Comparison of ENCODE assay signal across 17 cellular contexts in the genomic region with DNA sequence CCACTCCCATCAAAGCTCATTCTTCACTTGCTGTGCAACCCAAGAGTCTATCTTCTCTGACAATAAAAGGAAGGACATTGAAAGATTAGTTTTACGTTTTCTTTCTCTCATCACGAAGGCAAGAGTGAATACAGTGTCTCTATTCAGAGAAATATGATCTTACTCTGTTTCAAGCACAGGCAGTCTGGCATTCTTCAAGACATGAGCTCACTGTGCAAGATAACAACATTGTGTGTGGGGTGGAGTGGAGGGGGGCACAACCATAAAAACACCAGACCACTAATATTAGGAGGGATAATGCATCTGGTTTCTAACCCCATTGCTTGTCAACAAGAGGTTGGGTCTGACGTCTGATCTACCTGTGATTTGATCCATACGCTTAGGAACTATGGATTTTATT.
DNase-seq lines count a peak whose midpoint lies in the region; ATAC-seq and TF ChIP-seq lines count a peak whose summit lies in the region.
"Had no signal": no experiment of that assay in that cellular context is flagged by ENCODE, and none has a peak within 500 bp of the region (broad histone marks: within the 10 kb centered on the region; RNA-seq: fewer than 3 reads in every experiment).

No MANE protein-coding gene starts in this region.

- H3K4me3 ChIP-seq in cardiac muscle cell (no peak overlapping the region), esophagus muscularis mucosa (no peak overlapping the region), trophoblast cell (ENCODE audit: low read depth, low read length) (no peak overlapping the region)
- H3K4me3 ChIP-seq: BLaER1 had no signal

- H3K79me2 ChIP-seq in trophoblast cell (ENCODE audit: control insufficient read depth, insufficient read depth, low read length, poor library complexity) (no peaks in the 10 kb centered on the region), H9 (ENCODE audit: insufficient read depth, low read length) (no peaks in the 10 kb centered on the region)

- H3K27me3 ChIP-seq in cardiac muscle cell (no peaks in the 10 kb centered on the region), esophagus muscularis mucosa (no peaks in the 10 kb centered on the region), trophoblast cell (ENCODE audit: insufficient read depth, low read length) (no peaks in the 10 kb centered on the region), H9 (ENCODE audit: insufficient read depth, low read length) (no peaks in the 10 kb centered on the region)
- H3K27me3 ChIP-seq: BLaER1 had no signal

- H3T11ph ChIP-seq in H9 (ENCODE audit: low read length): no peak overlapping the region

- no peak overlapping the region for H2AFZ ChIP-seq in trophoblast cell (ENCODE audit: insufficient read depth, low read length, poor library complexity)
- no peak overlapping the region for H2AFZ ChIP-seq in H9 (ENCODE audit: low read length)

- DNase-seq in cardiac muscle cell (ENCODE audit: low read depth in 1 of 2, low spot score in 1 of 2) (no peak), cardiac septum (ENCODE audit: low spot score) (no peak), ELF-1 (ENCODE audit: low read depth, low spot score) (peak; percentile 13), esophagus muscularis mucosa (ENCODE audit: extremely low spot score) (peak; percentile 26), trophoblast cell (no peak), T-helper 17 cell (no peak), H9 (no peak), NCI-H1092 treated with DMSO at 0.1 percent for 48 hours (lab: John Stamatoyannopoulos, UW) (no peak)
- DNase-seq: 8988T; CD4-positive, alpha-beta memory T cell; DMS153; DMS79; GF-D8; GOT3; H7 had no signal

- H2BK15ac ChIP-seq in H9 (ENCODE audit: low read depth, low read length): no peak overlapping the region

- no peaks in the 10 kb centered on the region for H3K36me3 ChIP-seq in cardiac muscle cell
- no peaks in the 10 kb centered on the region for H3K36me3 ChIP-seq in esophagus muscularis mucosa
- no peaks in the 10 kb centered on the region for H3K36me3 ChIP-seq in trophoblast cell (ENCODE audit: control insufficient read depth in 1 of 2, insufficient read depth in 2 of 2, low read length in 2 of 2)
- H3K36me3 ChIP-seq: BLaER1 had no signal

- H4K91ac ChIP-seq in trophoblast cell (ENCODE audit: low read depth, low read length) (no peak overlapping the region), H9 (ENCODE audit: insufficient read length, low read depth, low read length) (no peak overlapping the region)

- no peak overlapping the region for H3K27ac Mint-ChIP-seq in T-helper 17 cell
- H3K27ac Mint-ChIP-seq in H9: no peak overlapping the region
- H3K27ac Mint-ChIP-seq: CD14-positive monocyte; CD4-positive, alpha-beta memory T cell had no signal

- no peak for TF ChIP-seq EP300 in esophagus muscularis mucosa (IDR thresholded peaks at IDR 0.05)

- no peaks in the 10 kb centered on the region for H3K36me3 Mint-ChIP-seq in T-helper 17 cell (ENCODE audit: low read depth)
- H3K36me3 Mint-ChIP-seq in H9 (ENCODE audit: insufficient read depth in 1 of 3, low read depth in 3 of 3): no peaks in the 10 kb centered on the region
- H3K36me3 Mint-ChIP-seq: CD14-positive monocyte; CD4-positive, alpha-beta memory T cell had no signal

- TF ChIP-seq CTCF in cardiac muscle cell (IDR thresholded peaks at IDR 0.05; ENCODE audit: low read depth, low read length): no peak
- TF ChIP-seq CTCF in esophagus muscularis mucosa (IDR thresholded peaks at IDR 0.05): no peak
- TF ChIP-seq CTCF in H9 (conservative IDR thresholded peaks at IDR 0.05): no peak

- H3K18ac ChIP-seq in trophoblast cell (ENCODE audit: low read length) (no peak overlapping the region), H9 (ENCODE audit: insufficient read length, low read depth, low read length) (no peak overlapping the region)

- no peaks in the 10 kb centered on the region for H3K9me3 ChIP-seq in cardiac muscle cell (ENCODE audit: low read depth)
- H3K9me3 ChIP-seq in esophagus muscularis mucosa: peaks cover 0 to 6% (median 2%) of the 10 kb centered on the region in 4 donors
- peaks cover 4% of the 10 kb centered on the region for H3K9me3 ChIP-seq in trophoblast cell (ENCODE audit: insufficient read depth, low read depth, low read length)
- H3K9me3 ChIP-seq in T-helper 17 cell (ENCODE audit: control insufficient read depth, low read length, poor library complexity, severe bottlenecking): no peaks in the 10 kb centered on the region
- H3K9me3 ChIP-seq in H9 (ENCODE audit: control insufficient read depth, low read depth, low read length): no peaks in the 10 kb centered on the region
- H3K9me3 ChIP-seq: BLaER1 had no signal

- H2BK5ac ChIP-seq in trophoblast cell (ENCODE audit: low read depth, low read length, poor library complexity): no peak overlapping the region
- H2BK5ac ChIP-seq in H9 (ENCODE audit: insufficient read length, low read length): no peak overlapping the region

- intact Hi-C loops in cardiac septum (cut with DNase I): no loop called here
- intact Hi-C loops in esophagus muscularis mucosa (cut with DNase I): no loop called here

- H3K4me1 Mint-ChIP-seq in T-helper 17 cell: no peaks in the 10 kb centered on the region
- H3K4me1 Mint-ChIP-seq in H9: peaks cover 0 to 6% of the 10 kb centered on the region in 2 experiments; a peak in 1 of 4 replicates
- H3K4me1 Mint-ChIP-seq: CD14-positive monocyte; CD4-positive, alpha-beta memory T cell had no signal

- H2AK5ac ChIP-seq in trophoblast cell (ENCODE audit: low read length) (no peak overlapping the region), H9 (ENCODE audit: insufficient read length, low read length) (no peak overlapping the region)

- no peaks in the 10 kb centered on the region; a peak in 1 of 5 replicates for H3K9me3 Mint-ChIP-seq in H9

- H3K23me2 ChIP-seq in H9 (ENCODE audit: insufficient read length, low read depth, low read length, poor library complexity, severe bottlenecking): no peaks in the 10 kb centered on the region

- H3K4me3 Mint-ChIP-seq in T-helper 17 cell (no peak overlapping the region), H9 (no peak overlapping the region)
- H3K4me3 Mint-ChIP-seq: CD14-positive monocyte; CD4-positive, alpha-beta memory T cell had no signal

- H3K27me3 Mint-ChIP-seq in T-helper 17 cell: no peaks in the 10 kb centered on the region
- peaks cover 5% of the 10 kb centered on the region for H3K27me3 Mint-ChIP-seq in H9 (ENCODE audit: low read depth)

- peak overlapping the region; percentile 67 for H3K27ac ChIP-seq in cardiac muscle cell
- no peak overlapping the region for H3K27ac ChIP-seq in esophagus muscularis mucosa (replicated peaks in 1 of 4)
- peak overlapping the region; percentile 27 for H3K27ac ChIP-seq in trophoblast cell (ENCODE audit: low read depth, low read length)
- no peak overlapping the region for H3K27ac ChIP-seq in H9 (ENCODE audit: insufficient read length, low read depth, low read length)
- H3K27ac ChIP-seq: BLaER1 had no signal

- H3K4ac ChIP-seq in trophoblast cell (ENCODE audit: low read depth, low read length) (no peak overlapping the region), H9 (ENCODE audit: low read depth, low read length) (no peak overlapping the region)

- no peak for TF ChIP-seq POLR2A in esophagus muscularis mucosa (IDR thresholded peaks at IDR 0.05; ENCODE audit: low read depth)

- H2BK120ac ChIP-seq in trophoblast cell (ENCODE audit: insufficient read depth, low read length, poor library complexity): no peak overlapping the region
- H2BK120ac ChIP-seq in H9 (ENCODE audit: low read depth, low read length, poor library complexity, severe bottlenecking): no peak overlapping the region

- 70% methylated on average over 4 of the region's 4 CpGs for WGBS in esophagus muscularis mucosa
- no CpG with 5 or more reads among the region's 4 CpGs for WGBS in trophoblast cell (ENCODE audit: extremely low coverage, insufficient coverage, insufficient read length)
- WGBS in H9 (ENCODE audit: extremely low coverage, insufficient read length, low lambda C conversion rate): no CpG with 5 or more reads among the region's 4 CpGs

- no peak overlapping the region for H4K5ac ChIP-seq in H9 (ENCODE audit: insufficient read length, low read depth, low read length)

- no peak overlapping the region for H3K23ac ChIP-seq in trophoblast cell (ENCODE audit: low read length)
- no peak overlapping the region for H3K23ac ChIP-seq in H9 (ENCODE audit: insufficient read length, low read depth, low read length)

- H2BK20ac ChIP-seq in H9 (ENCODE audit: low read depth, low read length, poor library complexity, severe bottlenecking): no peak overlapping the region

- H3K4me2 ChIP-seq in trophoblast cell (ENCODE audit: low read length): peak overlapping the region; percentile 8
- H3K4me2 ChIP-seq in H9 (ENCODE audit: insufficient read depth, insufficient read length, low read length): no peak overlapping the region
- H3K4me2 ChIP-seq: BLaER1 had no signal

- H3K9ac ChIP-seq in trophoblast cell (ENCODE audit: low read length) (no peak overlapping the region), H9 (ENCODE audit: extremely low read depth, insufficient read length, low read length) (no peak overlapping the region)
- H3K9ac ChIP-seq: BLaER1 had no signal

- no peaks in the 10 kb centered on the region for H3K79me1 ChIP-seq in trophoblast cell (ENCODE audit: low read length)
- no peaks in the 10 kb centered on the region for H3K79me1 ChIP-seq in H9 (ENCODE audit: insufficient read depth, low read depth, low read length, poor library complexity, severe bottlenecking)

- peaks cover 26% of the 10 kb centered on the region for H3K4me1 ChIP-seq in cardiac muscle cell (ENCODE audit: low read depth)
- peaks cover 0 to 15% (median 0%) of the 10 kb centered on the region in 4 donors for H3K4me1 ChIP-seq in esophagus muscularis mucosa
- peaks cover 3 to 4% of the 10 kb centered on the region in 2 experiments for H3K4me1 ChIP-seq in trophoblast cell (ENCODE audit: control insufficient read depth in 1 of 2, insufficient read depth in 2 of 2, low read length in 2 of 2)
- H3K4me1 ChIP-seq in H9 (ENCODE audit: insufficient read depth, low read length): no peaks in the 10 kb centered on the region
- H3K4me1 ChIP-seq: BLaER1 had no signal

- H4K8ac ChIP-seq in trophoblast cell (ENCODE audit: low read depth, low read length): no peak overlapping the region
- H4K8ac ChIP-seq in H9 (replicated peaks; ENCODE audit: insufficient read length, low read depth, low read length): no peak overlapping the region

- H4K12ac ChIP-seq in trophoblast cell (ENCODE audit: low read depth, low read length): no peak overlapping the region

- no peak overlapping the region for H2BK12ac ChIP-seq in trophoblast cell (ENCODE audit: low read length)
- no peak overlapping the region for H2BK12ac ChIP-seq in H9 (ENCODE audit: insufficient read length, low read depth, low read length)

- H3K56ac ChIP-seq in H9 (ENCODE audit: insufficient read length, low read depth, low read length): no peak overlapping the region

- no peak for ATAC-seq in T-helper 17 cell

- H3K14ac ChIP-seq in trophoblast cell (ENCODE audit: low read length) (no peak overlapping the region), H9 (ENCODE audit: insufficient read depth, low read length) (no peak overlapping the region)

- H4K20me1 ChIP-seq in H9 (ENCODE audit: control insufficient read depth, insufficient read depth, insufficient read length): no peaks in the 10 kb centered on the region
- H4K20me1 ChIP-seq: BLaER1 had no signal

Comparison
In these comparisons a context has a peak if more than half of its experiments do, and no peak if none do; other contexts are left out.
1. DNase-seq: peak in ELF-1 (single experiment) and esophagus muscularis mucosa (single experiment); none in cardiac muscle cell (0 of 2), cardiac septum (single experiment), trophoblast cell (0 of 2), T-helper 17 cell (0 of 3), H9 (single experiment) and NCI-H1092 treated with DMSO at 0.1 percent for 48 hours (single experiment).
2. H3K27ac ChIP-seq: peak in cardiac muscle cell (single experiment) and trophoblast cell (single experiment); none in esophagus muscularis mucosa (0 of 4) and H9 (single experiment).